In genomic region chr6:149316740-149317655, GRCh38 we compare ENCODE assay signal across 1 cellular context.
TF ChIP-seq lines count a peak whose summit lies in the region.

No MANE protein-coding gene starts in this region.

TF ChIP-seq in HEK293, 187 proteins besides CTCF, POLR2A, EP300 and RAD21 (continued from another document and continues in another):
- TF ChIP-seq ZNF266 (tag by site-specific recombination; IDR thresholded peaks at IDR 0.05; ENCODE audit: low read depth) (no peak), ZNF138 (tag by site-specific recombination; IDR thresholded peaks at IDR 0.05; ENCODE audit: borderline replicate concordance) (no peak), ZNF501 (tag by site-specific recombination; IDR thresholded peaks at IDR 0.05) (peak; percentile 80), OVOL3 (tag by site-specific recombination; IDR thresholded peaks at IDR 0.05) (peak; percentile 23; the same call in 1 of the 2 replicates), ZNF16 (tag by site-specific recombination; IDR thresholded peaks at IDR 0.05; ENCODE audit: low read depth) (no peak), ZNF341 (tag by site-specific recombination; IDR thresholded peaks at IDR 0.05; ENCODE audit: low read depth) (peak; percentile 99), ZNF510 (tag by site-specific recombination; IDR thresholded peaks at IDR 0.05; ENCODE audit: insufficient replicate concordance) (no peak), ZIC2 (tag by site-specific recombination; IDR thresholded peaks at IDR 0.05) (peak; percentile 58), ZNF335 (tag by site-specific recombination; conservative IDR thresholded peaks at IDR 0.05) (peak; percentile 78), ZXDB (tag by site-specific recombination; IDR thresholded peaks at IDR 0.05) (peak; percentile 74; the same call in 1 of the 2 replicates), ZNF24 (tag by site-specific recombination; IDR thresholded peaks at IDR 0.05) (no peak), ZNF670 (tag by site-specific recombination; IDR thresholded peaks at IDR 0.05; ENCODE audit: low read depth) (no peak), ZNF239 (tag by site-specific recombination; IDR thresholded peaks at IDR 0.05) (no peak), MEIS1 (CRISPR knock-in tag; IDR thresholded peaks at IDR 0.05; ENCODE audit: borderline replicate concordance) (no peak), ZSCAN16 (tag by site-specific recombination; IDR thresholded peaks at IDR 0.05) (0 out of 2 replicates have a peak, but pooled peaks have one; percentile 34), ZBTB10 (tag by site-specific recombination; IDR thresholded peaks at IDR 0.05) (peak; percentile 94), ZNF391 (tag by site-specific recombination; IDR thresholded peaks at IDR 0.05; ENCODE audit: borderline replicate concordance, low read depth) (peak; percentile 68; the same call in 1 of the 2 replicates), SP2 (tag by site-specific recombination; IDR thresholded peaks at IDR 0.05) (no peak), ZNF785 (tag by site-specific recombination; IDR thresholded peaks at IDR 0.05) (no peak), ZNF121 (tag by site-specific recombination; IDR thresholded peaks at IDR 0.05) (0 out of 2 replicates have a peak, but pooled peaks have one; percentile 17), ZNF549 (tag by site-specific recombination; IDR thresholded peaks at IDR 0.05) (no peak), ZNF530 (tag by site-specific recombination; IDR thresholded peaks at IDR 0.05; ENCODE audit: low read depth) (no peak), ZSCAN4 (tag by site-specific recombination; IDR thresholded peaks at IDR 0.05) (peak; percentile 21; the same call in 1 of the 2 replicates), ZNF747 (tag by site-specific recombination; IDR thresholded peaks at IDR 0.05) (no peak), ZNF521 (tag by site-specific recombination; IDR thresholded peaks at IDR 0.05) (no peak), ZNF701 (tag by site-specific recombination; IDR thresholded peaks at IDR 0.05) (no peak), ZNF302 (tag by site-specific recombination; IDR thresholded peaks at IDR 0.05; ENCODE audit: low read depth) (no peak), ZNF677 (tag by site-specific recombination; IDR thresholded peaks at IDR 0.05) (no peak), ZNF843 (tag by site-specific recombination; IDR thresholded peaks at IDR 0.05) (peak; percentile 26; the same call in 1 of the 2 replicates), FEZF1 (tag by site-specific recombination; IDR thresholded peaks at IDR 0.05) (no peak), ZNF596 (tag by site-specific recombination; IDR thresholded peaks at IDR 0.05) (0 out of 2 replicates have a peak, but pooled peaks have one; percentile 4), ZNF112 (tag by site-specific recombination; IDR thresholded peaks at IDR 0.05) (no peak), ZNF488 (tag by site-specific recombination; IDR thresholded peaks at IDR 0.05) (no peak), ZNF175 (tag by site-specific recombination; IDR thresholded peaks at IDR 0.05) (no peak), ZNF133 (tag by site-specific recombination; IDR thresholded peaks at IDR 0.05) (no peak), ZNF558 (tag by site-specific recombination; IDR thresholded peaks at IDR 0.05) (no peak)
- TF ChIP-seq, protein P1, sequence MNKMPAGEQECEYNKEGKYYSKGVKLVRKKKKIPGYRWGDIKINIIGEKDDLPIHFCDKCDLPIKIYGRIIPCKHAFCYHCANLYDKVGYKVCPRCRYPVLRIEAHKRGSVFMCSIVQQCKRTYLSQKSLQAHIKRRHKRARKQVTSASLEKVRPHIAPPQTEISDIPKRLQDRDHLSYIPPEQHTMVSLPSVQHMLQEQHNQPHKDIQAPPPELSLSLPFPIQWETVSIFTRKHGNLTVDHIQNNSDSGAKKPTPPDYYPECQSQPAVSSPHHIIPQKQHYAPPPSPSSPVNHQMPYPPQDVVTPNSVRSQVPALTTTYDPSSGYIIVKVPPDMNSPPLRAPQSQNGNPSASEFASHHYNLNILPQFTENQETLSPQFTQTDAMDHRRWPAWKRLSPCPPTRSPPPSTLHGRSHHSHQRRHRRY (tag by site-specific recombination; IDR thresholded peaks at IDR 0.05) = no peak
- TF ChIP-seq, protein P2, sequence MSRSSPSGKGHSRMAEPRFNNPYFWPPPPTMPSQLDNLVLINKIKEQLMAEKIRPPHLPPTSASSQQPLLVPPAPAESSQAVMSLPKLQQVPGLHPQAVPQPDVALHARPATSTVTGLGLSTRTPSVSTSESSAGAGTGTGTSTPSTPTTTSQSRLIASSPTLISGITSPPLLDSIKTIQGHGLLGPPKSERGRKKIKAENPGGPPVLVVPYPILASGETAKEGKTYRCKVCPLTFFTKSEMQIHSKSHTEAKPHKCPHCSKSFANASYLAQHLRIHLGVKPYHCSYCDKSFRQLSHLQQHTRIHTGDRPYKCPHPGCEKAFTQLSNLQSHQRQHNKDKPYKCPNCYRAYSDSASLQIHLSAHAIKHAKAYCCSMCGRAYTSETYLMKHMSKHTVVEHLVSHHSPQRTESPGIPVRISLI (tag by site-specific recombination; IDR thresholded peaks at IDR 0.05) = no peak
- TF ChIP-seq, protein P3, sequence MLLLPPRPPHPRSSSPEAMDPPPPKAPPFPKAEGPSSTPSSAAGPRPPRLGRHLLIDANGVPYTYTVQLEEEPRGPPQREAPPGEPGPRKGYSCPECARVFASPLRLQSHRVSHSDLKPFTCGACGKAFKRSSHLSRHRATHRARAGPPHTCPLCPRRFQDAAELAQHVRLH (tag by site-specific recombination; IDR thresholded peaks at IDR 0.05) = peak; percentile 87
- TF ChIP-seq, protein P4, sequence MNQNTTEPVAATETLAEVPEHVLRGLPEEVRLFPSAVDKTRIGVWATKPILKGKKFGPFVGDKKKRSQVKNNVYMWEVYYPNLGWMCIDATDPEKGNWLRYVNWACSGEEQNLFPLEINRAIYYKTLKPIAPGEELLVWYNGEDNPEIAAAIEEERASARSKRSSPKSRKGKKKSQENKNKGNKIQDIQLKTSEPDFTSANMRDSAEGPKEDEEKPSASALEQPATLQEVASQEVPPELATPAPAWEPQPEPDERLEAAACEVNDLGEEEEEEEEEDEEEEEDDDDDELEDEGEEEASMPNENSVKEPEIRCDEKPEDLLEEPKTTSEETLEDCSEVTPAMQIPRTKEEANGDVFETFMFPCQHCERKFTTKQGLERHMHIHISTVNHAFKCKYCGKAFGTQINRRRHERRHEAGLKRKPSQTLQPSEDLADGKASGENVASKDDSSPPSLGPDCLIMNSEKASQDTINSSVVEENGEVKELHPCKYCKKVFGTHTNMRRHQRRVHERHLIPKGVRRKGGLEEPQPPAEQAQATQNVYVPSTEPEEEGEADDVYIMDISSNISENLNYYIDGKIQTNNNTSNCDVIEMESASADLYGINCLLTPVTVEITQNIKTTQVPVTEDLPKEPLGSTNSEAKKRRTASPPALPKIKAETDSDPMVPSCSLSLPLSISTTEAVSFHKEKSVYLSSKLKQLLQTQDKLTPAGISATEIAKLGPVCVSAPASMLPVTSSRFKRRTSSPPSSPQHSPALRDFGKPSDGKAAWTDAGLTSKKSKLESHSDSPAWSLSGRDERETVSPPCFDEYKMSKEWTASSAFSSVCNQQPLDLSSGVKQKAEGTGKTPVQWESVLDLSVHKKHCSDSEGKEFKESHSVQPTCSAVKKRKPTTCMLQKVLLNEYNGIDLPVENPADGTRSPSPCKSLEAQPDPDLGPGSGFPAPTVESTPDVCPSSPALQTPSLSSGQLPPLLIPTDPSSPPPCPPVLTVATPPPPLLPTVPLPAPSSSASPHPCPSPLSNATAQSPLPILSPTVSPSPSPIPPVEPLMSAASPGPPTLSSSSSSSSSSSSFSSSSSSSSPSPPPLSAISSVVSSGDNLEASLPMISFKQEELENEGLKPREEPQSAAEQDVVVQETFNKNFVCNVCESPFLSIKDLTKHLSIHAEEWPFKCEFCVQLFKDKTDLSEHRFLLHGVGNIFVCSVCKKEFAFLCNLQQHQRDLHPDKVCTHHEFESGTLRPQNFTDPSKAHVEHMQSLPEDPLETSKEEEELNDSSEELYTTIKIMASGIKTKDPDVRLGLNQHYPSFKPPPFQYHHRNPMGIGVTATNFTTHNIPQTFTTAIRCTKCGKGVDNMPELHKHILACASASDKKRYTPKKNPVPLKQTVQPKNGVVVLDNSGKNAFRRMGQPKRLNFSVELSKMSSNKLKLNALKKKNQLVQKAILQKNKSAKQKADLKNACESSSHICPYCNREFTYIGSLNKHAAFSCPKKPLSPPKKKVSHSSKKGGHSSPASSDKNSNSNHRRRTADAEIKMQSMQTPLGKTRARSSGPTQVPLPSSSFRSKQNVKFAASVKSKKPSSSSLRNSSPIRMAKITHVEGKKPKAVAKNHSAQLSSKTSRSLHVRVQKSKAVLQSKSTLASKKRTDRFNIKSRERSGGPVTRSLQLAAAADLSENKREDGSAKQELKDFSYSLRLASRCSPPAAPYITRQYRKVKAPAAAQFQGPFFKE (tag by site-specific recombination; IDR thresholded peaks at IDR 0.05; ENCODE audit: borderline replicate concordance) = no peak
- TF ChIP-seq, protein P5, sequence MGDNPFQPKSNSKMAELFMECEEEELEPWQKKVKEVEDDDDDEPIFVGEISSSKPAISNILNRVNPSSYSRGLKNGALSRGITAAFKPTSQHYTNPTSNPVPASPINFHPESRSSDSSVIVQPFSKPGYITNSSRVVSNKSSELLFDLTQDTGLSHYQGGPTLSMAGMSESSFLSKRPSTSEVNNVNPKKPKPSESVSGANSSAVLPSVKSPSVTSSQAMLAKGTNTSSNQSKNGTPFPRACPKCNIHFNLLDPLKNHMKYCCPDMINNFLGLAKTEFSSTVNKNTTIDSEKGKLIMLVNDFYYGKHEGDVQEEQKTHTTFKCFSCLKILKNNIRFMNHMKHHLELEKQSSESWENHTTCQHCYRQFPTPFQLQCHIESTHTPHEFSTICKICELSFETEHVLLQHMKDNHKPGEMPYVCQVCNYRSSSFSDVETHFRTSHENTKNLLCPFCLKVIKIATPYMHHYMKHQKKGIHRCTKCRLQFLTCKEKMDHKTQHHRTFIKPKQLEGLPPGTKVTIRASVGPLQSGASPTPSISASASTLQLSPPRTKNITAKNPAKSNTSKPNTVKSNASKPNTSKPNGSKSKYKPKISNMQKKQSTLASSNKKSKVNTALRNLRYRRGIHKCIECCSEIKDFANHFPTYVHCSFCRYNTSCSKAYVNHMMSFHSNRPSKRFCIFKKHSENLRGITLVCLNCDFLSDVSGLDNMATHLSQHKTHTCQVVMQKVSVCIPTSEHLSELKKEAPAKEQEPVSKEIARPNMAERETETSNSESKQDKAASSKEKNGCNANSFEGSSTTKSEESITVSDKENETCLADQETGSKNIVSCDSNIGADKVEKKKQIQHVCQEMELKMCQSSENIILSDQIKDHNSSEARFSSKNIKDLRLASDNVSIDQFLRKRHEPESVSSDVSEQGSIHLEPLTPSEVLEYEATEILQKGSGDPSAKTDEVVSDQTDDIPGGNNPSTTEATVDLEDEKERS (tag by site-specific recombination; IDR thresholded peaks at IDR 0.05) = no peak
- TF ChIP-seq, protein P6, sequence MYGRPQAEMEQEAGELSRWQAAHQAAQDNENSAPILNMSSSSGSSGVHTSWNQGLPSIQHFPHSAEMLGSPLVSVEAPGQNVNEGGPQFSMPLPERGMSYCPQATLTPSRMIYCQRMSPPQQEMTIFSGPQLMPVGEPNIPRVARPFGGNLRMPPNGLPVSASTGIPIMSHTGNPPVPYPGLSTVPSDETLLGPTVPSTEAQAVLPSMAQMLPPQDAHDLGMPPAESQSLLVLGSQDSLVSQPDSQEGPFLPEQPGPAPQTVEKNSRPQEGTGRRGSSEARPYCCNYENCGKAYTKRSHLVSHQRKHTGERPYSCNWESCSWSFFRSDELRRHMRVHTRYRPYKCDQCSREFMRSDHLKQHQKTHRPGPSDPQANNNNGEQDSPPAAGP (tag by site-specific recombination; IDR thresholded peaks at IDR 0.05) = 0 out of 2 replicates have a peak, but pooled peaks have one; percentile 54
